In the genomic region with DNA sequence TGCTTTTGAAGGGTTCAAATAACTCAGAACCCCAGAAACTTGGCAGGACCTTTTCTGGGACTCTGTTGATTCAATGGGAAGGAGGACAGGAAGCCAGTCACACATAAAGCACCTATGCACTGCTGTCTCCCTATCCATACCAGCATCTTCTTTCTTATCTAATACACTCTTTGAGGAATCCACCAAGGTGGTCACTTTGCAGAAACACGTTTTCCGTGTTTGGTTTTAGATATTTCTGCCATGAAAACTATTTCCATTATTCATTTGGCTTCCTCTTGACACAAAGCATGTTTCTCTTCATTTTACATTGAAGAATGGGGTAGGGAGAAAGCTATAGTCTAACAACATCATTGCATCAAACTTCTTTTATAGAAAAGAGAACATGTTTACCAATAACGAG, we compare ENCODE assay signal across 8 cellular contexts.
"Had no signal": no experiment of that assay in that cellular context is flagged by ENCODE, and none has a peak within 500 bp of the region (broad histone marks: within the 10 kb centered on the region; RNA-seq: fewer than 3 reads in every experiment).

No MANE protein-coding gene starts in this region.

- DNase-seq: IMR-90, KBM-7, KG1 had no signal

- ATAC-seq: HepG2, K562 had no signal

- H3K27me3 Mint-ChIP-seq: IgD-negative memory B cell had no signal

- H3K36me3 Mint-ChIP-seq: IgD-negative memory B cell had no signal

- FAIRE-seq: HepG2, HTR-8/SVneo, K562 had no signal

- H3K4me3 ChIP-seq: K562 had no signal

- H3K9me3 Mint-ChIP-seq: IgD-negative memory B cell had no signal

- H3K4me3 Mint-ChIP-seq: IgD-negative memory B cell had no signal

- H3K27ac ChIP-seq: HL-60 had no signal

- H3K27ac Mint-ChIP-seq: IgD-negative memory B cell had no signal
